26 cellular contexts compared by ENCODE assay signal in genomic region chr7:145875267-145875666, GRCh38.
"Had no signal": no experiment of that assay in that cellular context is flagged by ENCODE, and none has a peak within 500 bp of the region (broad histone marks: within the 10 kb centered on the region; RNA-seq: fewer than 3 reads in every experiment).

No MANE protein-coding gene starts in this region.

- DNase-seq: stimulated activated CD4-positive, alpha-beta T cell treated with anti-CD3 and anti-CD28 coated beads, Interleukin-2, amount 100 ng/mL, for 48 hours; stimulated activated CD4-positive, alpha-beta T cell treated with anti-CD3 and anti-CD28 coated beads, Interleukin-4, amount 100 ng/mL, for 1 hour; stimulated activated CD4-positive, alpha-beta T cell treated with anti-CD3 and anti-CD28 coated beads, Interleukin-4, amount 100 ng/mL, for 24 hours; stimulated activated CD4-positive, alpha-beta T cell treated with anti-CD3 and anti-CD28 coated beads, Interleukin-4, amount 100 ng/mL, for 4 hours; stimulated activated CD8-positive, alpha-beta memory T cell treated with anti-CD3 and anti-CD28 coated beads, Interleukin-4, amount 100 ng/mL, for 48 hours; stimulated activated naive B cell treated with anti-CD40 and anti-IgM and Interleukin-4, amounts not matched to agents 10 μg/mL and 1 μg/mL and 100 μg/mL, for 72 hours; stimulated activated naive CD4-positive, alpha-beta T cell; stimulated activated naive CD4-positive, alpha-beta T cell treated with Interleukin-2 at 50 U/mL for 16 hours; stimulated activated naive CD8-positive, alpha-beta T cell treated with anti-CD3 and anti-CD28 coated beads, Interleukin-15, amount 100 ng/mL, for 72 hours; stimulated activated naive CD8-positive, alpha-beta T cell treated with anti-CD3 and anti-CD28 coated beads, Interleukin-15, Interleukin-2, amounts not matched to agents 100 U/mL and 50 U/mL, for 24 hours; stomach; substantia nigra; testis; thyroid gland; tibial artery; transverse colon; trophoblast cell; upper lobe of left lung; upper lobe of right lung; uterus had no signal

- H3K36me3 ChIP-seq: stomach, suprapubic skin, thoracic aorta, thyroid gland, tibial artery, tibial nerve, transverse colon, upper lobe of left lung, upper lobe of right lung, uterus, vagina had no signal

- ATAC-seq: stimulated activated effector memory CD8-positive, alpha-beta T cell treated with anti-CD3 and anti-CD28 coated beads, Interleukin-12 subunit alpha, Interleukin-12 subunit beta, amount 100 ng/mL, for 72 hours; stimulated activated memory B cell treated with anti-CD40 and anti-IgM and Interleukin-4, amounts not matched to agents 10 μg/mL and 1 μg/mL and 100 μg/mL, for 72 hours; stimulated activated naive B cell treated with anti-CD40 and anti-IgM and Interleukin-4, amounts not matched to agents 10 μg/mL and 1 μg/mL and 100 μg/mL, for 72 hours; stimulated activated naive CD8-positive, alpha-beta T cell treated with anti-CD3 and anti-CD28 coated beads, Interleukin-15, amount 100 ng/mL, for 72 hours; stimulated activated naive CD8-positive, alpha-beta T cell treated with anti-CD3 and anti-CD28 coated beads, Interleukin-15, Interleukin-2, amounts not matched to agents 100 U/mL and 50 U/mL, for 24 hours; upper lobe of right lung had no signal

- H3K9me3 ChIP-seq: stomach, suprapubic skin, testis, thoracic aorta, thyroid gland, tibial artery, tibial nerve, transverse colon, upper lobe of left lung, upper lobe of right lung, uterus, vagina had no signal

- H3K27me3 ChIP-seq: stomach, suprapubic skin, testis, thyroid gland, tibial artery, tibial nerve, transverse colon, upper lobe of left lung, upper lobe of right lung, uterus, vagina had no signal

- H3K27ac ChIP-seq: stomach, suprapubic skin, testis, thoracic aorta, thyroid gland, tibial artery, tibial nerve, transverse colon, upper lobe of left lung, upper lobe of right lung, uterus, vagina had no signal

- H3K4me3 ChIP-seq: stomach, suprapubic skin, testis, thoracic aorta, thyroid gland, tibial artery, tibial nerve, transverse colon, upper lobe of left lung, upper lobe of right lung, uterus, vagina had no signal
